13 cellular contexts compared by ENCODE assay signal in genomic region chr3:170350515-170351413, GRCh38. TPM values are rescaled to one million over a fixed set of nuclear protein-coding genes. Genes with fewer than 3 reads are reported as not detected.
A peak's percentile ranks its signal among the peaks of the same experiment; 100 is the strongest.
DNase-seq lines count a peak whose midpoint lies in the region; ATAC-seq and TF ChIP-seq lines count a peak whose summit lies in the region.
"Had no signal": no experiment of that assay in that cellular context is flagged by ENCODE, and none has a peak within 500 bp of the region (broad histone marks: within the 10 kb centered on the region; RNA-seq: fewer than 3 reads in every experiment).

No MANE protein-coding gene starts in this region.

- H3K9me3 ChIP-seq in right lobe of liver = no peaks in the 10 kb centered on the region
- H3K9me3 ChIP-seq: thoracic aorta had no signal

- no peak overlapping the region for H3K27ac ChIP-seq in right lobe of liver
- H3K27ac ChIP-seq: thoracic aorta had no signal

- TF ChIP-seq CTCF in right lobe of liver (IDR thresholded peaks at IDR 0.05) = no peak

- no peaks in the 10 kb centered on the region for H3K27me3 ChIP-seq in right lobe of liver

- no peaks in the 10 kb centered on the region for H3K36me3 ChIP-seq in right lobe of liver
- H3K36me3 ChIP-seq: thoracic aorta had no signal

- intact Hi-C loops in right lobe of liver (cut with DNase I) = no loop called here

- no peak for TF ChIP-seq POLR2A in GM18505 (IDR thresholded peaks at IDR 0.05; ENCODE audit: borderline replicate concordance, extremely low read depth, insufficient read depth, insufficient read length)
- no peak for TF ChIP-seq POLR2A in right lobe of liver (IDR thresholded peaks at IDR 0.05)

- DNase-seq in right lobe of liver (peak in 1 of 3 donors; percentile 69), midbrain (lab: John Stamatoyannopoulos, UW) (no peak), NCI-H128 (lab: John Stamatoyannopoulos, UW; ENCODE audit: unreplicated experiment) (no peak)
- no peak for DNase-seq in stimulated activated CD4-positive, alpha-beta T cell treated with anti-CD3 and anti-CD28 coated beads, Interleukin-4, amount 100 ng/mL, for 1 hour
- DNase-seq: activated CD4-positive, alpha-beta T cell treated with anti-CD3 and anti-CD28 coated beads for 36 hours; CD4-positive, CD25-positive, alpha-beta regulatory T cell; NCI-H1436 treated with DMSO at 0.1 percent for 48 hours; stimulated activated CD4-positive, alpha-beta T cell treated with anti-CD3 and anti-CD28 coated beads, Interleukin-4, amount 100 ng/mL, for 24 hours had no signal

- WGBS in right lobe of liver (ENCODE audit: insufficient coverage, low coverage, low lambda C conversion rate, missing lambda C conversion rate) = 73% methylated on average over 8 of the region's 8 CpGs

- H3K4me1 ChIP-seq in right lobe of liver = peaks cover 0 to 37% (median 12%) of the 10 kb centered on the region in 4 donors

- ATAC-seq in GM18505 (IDR thresholded peaks at IDR 0.05; ENCODE audit: unreplicated experiment) = peak; percentile 43
- ATAC-seq in GM21619 (IDR thresholded peaks at IDR 0.05; ENCODE audit: unreplicated experiment) = peak; percentile 53
- ATAC-seq in HG03521 (IDR thresholded peaks at IDR 0.05; ENCODE audit: unreplicated experiment) = peak; percentile 44
- peak; percentile 48 to 75 (median 64) for ATAC-seq in right lobe of liver
- ATAC-seq in GM21526 (IDR thresholded peaks at IDR 0.05; ENCODE audit: low FRiP score, unreplicated experiment) = no peak
- ATAC-seq: activated CD4-positive, alpha-beta T cell treated with anti-CD3 and anti-CD28 coated beads for 36 hours had no signal

- H3K4me3 ChIP-seq in right lobe of liver = no peak overlapping the region
- H3K4me3 ChIP-seq: thoracic aorta had no signal

RNA-seq across cellular contexts. Expression of gene SKIL, which starts 6.8 kb away (rescaled TPM):
- 10 to 100 TPM; 14.1 to 29.1 (median 21.3) TPM for total RNA-seq in right lobe of liver
